Comparison of ENCODE assay signal across 8 cellular contexts in the genomic region with DNA sequence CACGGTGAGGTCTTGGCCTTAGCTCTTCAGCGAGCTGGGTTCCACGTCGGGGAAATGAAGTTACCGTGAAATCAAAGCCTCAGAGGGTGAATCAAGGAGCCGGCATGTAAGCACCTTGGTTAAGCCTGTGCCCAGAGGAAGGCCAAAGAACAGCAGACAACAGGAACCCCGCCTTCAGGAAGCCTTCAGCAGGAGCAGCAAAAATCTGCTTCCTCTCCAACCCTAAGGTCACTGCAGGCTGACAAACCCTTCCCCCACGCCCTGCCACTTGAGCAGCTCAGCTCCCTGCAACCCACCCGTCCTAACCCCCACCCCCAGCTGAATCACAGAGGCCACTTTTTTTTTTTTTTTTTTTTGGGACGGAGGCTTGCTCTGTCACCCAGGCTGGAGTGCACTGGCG.
A peak's percentile ranks its signal among the peaks of the same experiment; 100 is the strongest.
DNase-seq lines count a peak whose midpoint lies in the region; ATAC-seq, FAIRE-seq and TF ChIP-seq lines count a peak whose summit lies in the region.

No MANE protein-coding gene starts in this region.

- DNase-seq in CD1c-positive myeloid dendritic cell (ENCODE audit: extremely low spot score) (peak; percentile 44), T-helper 1 cell (peak in 3 of 5 donors; percentile 4 to 69 (median 5)), caudate nucleus (lab: John Stamatoyannopoulos, UW) (peak in 2 of 61 donors; percentile 0 to 3), natural killer cell (no peak), SHP77 (lab: John Stamatoyannopoulos, UW) (no peak), NCI-H2227 (lab: John Stamatoyannopoulos, UW; ENCODE audit: unreplicated experiment) (no peak), GM12892 (ENCODE audit: insufficient read length) (no peak), prostate gland (ENCODE audit: low spot score) (no peak)

- peak overlapping the region; percentile 52 for H3K27ac ChIP-seq in caudate nucleus (ENCODE audit: low read depth, low read length)
- no peak overlapping the region for H3K27ac ChIP-seq in prostate gland

- no peaks in the 10 kb centered on the region for H3K4me1 ChIP-seq in prostate gland (replicated peaks)

- peak in 1 of 3 donors; percentile 50 for ATAC-seq in natural killer cell

- 68% methylated on average over 10 of the region's 11 CpGs for WGBS in prostate gland

- H3K4me3 ChIP-seq in prostate gland, result no peak overlapping the region

- H3K27ac Mint-ChIP-seq in natural killer cell, result no peak overlapping the region

- H3K36me3 Mint-ChIP-seq in natural killer cell, result no peaks in the 10 kb centered on the region

- TF ChIP-seq CTCF in natural killer cell (IDR thresholded peaks at IDR 0.05) (no peak), prostate gland (IDR thresholded peaks at IDR 0.05) (no peak)

- peak overlapping the region; percentile 72 for H3K4me3 Mint-ChIP-seq in natural killer cell

- no peaks in the 10 kb centered on the region for H3K27me3 ChIP-seq in prostate gland (replicated peaks; ENCODE audit: insufficient read depth)

- peaks cover 7 to 14% of the 10 kb centered on the region in 2 donors for H3K27me3 Mint-ChIP-seq in natural killer cell (ENCODE audit: low read depth in 2 of 2)

- no peak for TF ChIP-seq POLR2A in GM12892 (IDR thresholded peaks at IDR 0.05; ENCODE audit: low read depth, low read length)
- no peak for TF ChIP-seq POLR2A in prostate gland (IDR thresholded peaks at IDR 0.05)

- H3K36me3 ChIP-seq in prostate gland, result no peaks in the 10 kb centered on the region

- H3K9me3 Mint-ChIP-seq in natural killer cell, result no peaks in the 10 kb centered on the region

- H3K9me3 ChIP-seq in prostate gland, result no peaks in the 10 kb centered on the region

- FAIRE-seq in GM12892 (lab: Jason Lieb, UNC), result no peak

- intact Hi-C loops in natural killer cell (cut with micrococcal nuclease) (no loop called here), prostate gland (cut with DNase I) (no loop called here)

- H3K4me1 Mint-ChIP-seq in natural killer cell, result peaks cover 16 to 18% of the 10 kb centered on the region in 2 donors

Comparison
In these comparisons a context has a peak if more than half of its experiments do, and no peak if none do; other contexts are left out.
1. DNase-seq: peak in CD1c-positive myeloid dendritic cell (single experiment) and T-helper 1 cell (3 of 5); none in natural killer cell (single experiment), SHP77 (0 of 2), NCI-H2227 (single experiment), GM12892 (single experiment) and prostate gland (single experiment).